9 cellular contexts compared by ENCODE assay signal in the genomic region with DNA sequence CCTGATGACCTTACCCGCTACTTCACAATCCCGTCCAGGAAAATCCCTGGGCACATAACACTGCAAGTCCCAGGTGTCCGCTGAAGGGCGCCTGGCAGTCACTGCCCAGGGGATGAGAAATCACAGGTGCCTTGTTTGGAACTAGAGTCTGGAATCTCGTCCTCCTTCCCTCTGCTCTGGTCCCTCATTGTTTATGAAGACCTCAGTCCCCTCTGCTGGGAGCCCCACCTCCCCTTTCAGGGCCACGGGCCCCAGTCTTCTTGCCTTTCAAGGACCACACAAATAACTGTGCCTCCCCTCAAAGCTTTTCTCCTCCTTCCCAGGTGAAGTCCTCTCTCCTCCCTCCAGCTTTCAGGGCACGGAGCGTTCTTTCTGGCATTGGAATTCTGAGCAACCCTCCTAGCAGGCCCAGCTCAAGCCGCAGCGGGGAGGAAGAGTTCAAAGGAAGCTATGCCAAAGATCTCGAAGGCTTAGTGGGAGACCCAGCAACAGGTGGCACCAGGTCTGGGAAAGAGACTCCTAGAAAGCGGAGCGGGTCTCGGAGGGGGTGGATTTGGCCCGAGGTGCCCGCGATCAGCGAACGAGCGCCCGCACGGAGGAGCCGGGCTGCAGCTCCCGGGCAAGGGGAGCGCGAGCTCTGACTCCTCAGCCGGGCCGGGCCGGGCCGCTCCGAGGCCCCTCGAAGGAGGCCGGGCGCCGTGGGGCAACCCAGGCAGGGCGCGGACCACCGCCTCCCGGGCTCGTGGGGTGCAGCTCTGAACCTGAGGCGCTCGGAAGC. TPM values are rescaled to one million over a fixed set of nuclear protein-coding genes. Genes with fewer than 3 reads are reported as not detected.
DNase-seq lines count a peak whose midpoint lies in the region; ATAC-seq and TF ChIP-seq lines count a peak whose summit lies in the region.
"Not testable (repeated sequence)": the region's sequence is repeated elsewhere in the genome, so short reads cannot be mapped to it uniquely, and the experiment has no call there.
"Had no signal": no experiment of that assay in that cellular context is flagged by ENCODE, and none has a peak within 500 bp of the region (broad histone marks: within the 10 kb centered on the region; RNA-seq: fewer than 3 reads in every experiment).

No MANE protein-coding gene starts in this region.

- not testable (repeated sequence) for H3K9me3 Mint-ChIP-seq in activated naive CD4-positive, alpha-beta T cell treated with anti-CD3 and anti-CD28 coated beads, Interleukin-2, amount 10 ng/mL, durations not matched to agents 7 days and 5 days

- TF ChIP-seq CTCF in AG04449 (IDR thresholded peaks at IDR 0.05; ENCODE audit: insufficient read depth, low read length, missing control alignments); lower leg skin (IDR thresholded peaks at IDR 0.05): not testable (repeated sequence)

- not testable (repeated sequence) for H3K27me3 ChIP-seq in skeletal muscle tissue (ENCODE audit: control insufficient read depth in 3 of 3, insufficient read depth in 3 of 3, low read length in 3 of 3)

- CTCF ChIA-PET in AG04449 (lab: Yijun Ruan, JAX), result interaction anchor here (0.8 to 3.1 kb wide), 36 partner anchors 7 to 317 kb away, joined by 3 to 26 read pairs (median 8); a partner anchor contains a TSS
- CTCF ChIA-PET in activated naive CD4-positive, alpha-beta T cell treated with anti-CD3 and anti-CD28 coated beads, Interleukin-2, amount 10 ng/mL, durations not matched to agents 7 days and 5 days (lab: Charles Lee), result interaction anchor here (0.7 to 2.7 kb wide), 9 partner anchors 15 to 317 kb away, joined by 3 to 11 read pairs (median 5); a partner anchor contains a TSS

- intact Hi-C loops in lower leg skin (cut with DNase I; ENCODE audit: low total_unique reads), result not testable (repeated sequence)

- not testable (repeated sequence) for H3K9me3 ChIP-seq in skeletal muscle tissue (ENCODE audit: control insufficient read depth in 3 of 3, low read length in 3 of 3)

- POLR2A ChIA-PET in AG04449 (lab: Yijun Ruan, JAX), result interaction anchor here (0.6 to 1.9 kb wide), 6 partner anchors 9 to 106 kb away, joined by 3 to 8 read pairs (median 3); no protein-coding TSS in a partner anchor

- H3K4me3 ChIP-seq in AG04449 (ENCODE audit: low read depth, low read length), result peak overlapping the region; percentile 81
- peak overlapping the region; percentile 92 for H3K4me3 ChIP-seq in lower leg skin (ENCODE audit: low read depth, poor library complexity, severe bottlenecking)
- H3K4me3 ChIP-seq in skeletal muscle tissue (ENCODE audit: low read length in 3 of 3), result peak overlapping the region; percentile 71 to 85 (median 83)

- peaks cover 12% of the 10 kb centered on the region for H3K4me1 Mint-ChIP-seq in activated naive CD4-positive, alpha-beta T cell treated with anti-CD3 and anti-CD28 coated beads, Interleukin-2, amount 10 ng/mL, durations not matched to agents 7 days and 5 days

- H3K9ac ChIP-seq in skeletal muscle tissue (ENCODE audit: low read depth in 1 of 3, low read length in 3 of 3), result peak overlapping the region; percentile 87 to 94 (median 88)

- H3K27ac Mint-ChIP-seq in activated naive CD4-positive, alpha-beta T cell treated with anti-CD3 and anti-CD28 coated beads, Interleukin-2, amount 10 ng/mL, durations not matched to agents 7 days and 5 days, result not testable (repeated sequence)

- peak overlapping the region; percentile 88 for H3K27ac ChIP-seq in skeletal muscle tissue (ENCODE audit: low read depth, low read length)

- not testable (repeated sequence) for H3K36me3 Mint-ChIP-seq in activated naive CD4-positive, alpha-beta T cell treated with anti-CD3 and anti-CD28 coated beads, Interleukin-2, amount 10 ng/mL, durations not matched to agents 7 days and 5 days

- H3K36me3 ChIP-seq in skeletal muscle tissue (ENCODE audit: control insufficient read depth in 3 of 3, insufficient read depth in 3 of 3, low read length in 3 of 3), result not testable (repeated sequence)

- ATAC-seq in GM19328 (IDR thresholded peaks at IDR 0.05; ENCODE audit: unreplicated experiment), result peak; percentile 19
- peak; percentile 24 for ATAC-seq in HG03571 (IDR thresholded peaks at IDR 0.05; ENCODE audit: unreplicated experiment)
- ATAC-seq in esophagus mucosa, result peak; percentile 49

- not testable (repeated sequence) for H3K4me1 ChIP-seq in skeletal muscle tissue (ENCODE audit: control insufficient read depth in 3 of 3, insufficient read depth in 3 of 3, low read length in 3 of 3)

- peaks cover 22% of the 10 kb centered on the region for H3K27me3 Mint-ChIP-seq in activated naive CD4-positive, alpha-beta T cell treated with anti-CD3 and anti-CD28 coated beads, Interleukin-2, amount 10 ng/mL, durations not matched to agents 7 days and 5 days

- H3K4me3 Mint-ChIP-seq in activated naive CD4-positive, alpha-beta T cell treated with anti-CD3 and anti-CD28 coated beads, Interleukin-2, amount 10 ng/mL, durations not matched to agents 7 days and 5 days, result peak overlapping the region; percentile 67

- DNase-seq in AG04449 (ENCODE audit: low read depth, low spot score); lower leg skin (ENCODE audit: low spot score in 2 of 2): not testable (repeated sequence)
- peak; percentile 39 for DNase-seq in SK-N-DZ (ENCODE audit: low spot score)
- peak; percentile 41 for DNase-seq in activated naive CD4-positive, alpha-beta T cell treated with anti-CD3 and anti-CD28 coated beads, Interleukin-2, amount 10 ng/mL, durations not matched to agents 7 days and 5 days

- 9 to 15% methylated on average over 24 to 41 of the region's 42 CpGs for WGBS in lower leg skin, 2 donors

- TF ChIP-seq POLR2A in lower leg skin (IDR thresholded peaks at IDR 0.05), result not testable (repeated sequence)

RNA-seq across cellular contexts. Expression of a gene that starts 19.5 kb away (rescaled TPM):
- 0.03 TPM in 1 of 2 replicates, not detected in the other for polyA plus RNA-seq in SK-N-DZ (2014; cell fraction: cytosol; rRNA removed)
- 0.87 TPM in 1 of 2 replicates, not detected in the other for polyA plus RNA-seq in SK-N-DZ (2014; cell fraction: nucleus; rRNA removed)
- total RNA-seq in esophagus mucosa, result not detected
- under 1 TPM in 1 of 4 donors, not detected in 3; 0.83 TPM for total RNA-seq in lower leg skin
- not detected for total RNA-seq in skeletal muscle tissue
- total RNA-seq: dermis microvascular lymphatic vessel endothelial cell had no signal

RNA-seq across cellular contexts. Expression of a gene that starts 21.1 kb away (rescaled TPM):
- polyA plus RNA-seq in SK-N-DZ (2014; cell fraction: cytosol; rRNA removed), result 4.2 and 4.4 TPM in 2 replicates
- polyA plus RNA-seq in SK-N-DZ (2014; cell fraction: nucleus; rRNA removed), result 3.3 and 4.3 TPM in 2 replicates
- total RNA-seq in esophagus mucosa, result 4.6 TPM
- total RNA-seq in lower leg skin, result under 1 TPM in 3 of 4 donors, not detected in 1; 0.11 to 0.56 (median 0.16) TPM
- 2.1 TPM for total RNA-seq in skeletal muscle tissue

RNA-seq across cellular contexts. Expression of a gene that starts 39.7 kb away (rescaled TPM):
- 15.6 and 18.3 TPM in 2 replicates for polyA plus RNA-seq in SK-N-DZ (2014; cell fraction: cytosol; rRNA removed)
- polyA plus RNA-seq in SK-N-DZ (2014; cell fraction: nucleus; rRNA removed), result 12.6 and 22.3 TPM in 2 replicates
- 3.1 TPM for total RNA-seq in esophagus mucosa
- total RNA-seq in lower leg skin, result 10 to 100 TPM in 1 of 4 donors, 1 to 10 TPM in 3; 2.6 to 12.8 (median 6.7) TPM
- total RNA-seq in skeletal muscle tissue, result 5.7 TPM

RNA-seq across cellular contexts. Expression of a gene that starts 49.8 kb away (rescaled TPM):
- 175 and 194 TPM in 2 replicates for polyA plus RNA-seq in SK-N-DZ (2014; cell fraction: cytosol; rRNA removed)
- polyA plus RNA-seq in SK-N-DZ (2014; cell fraction: nucleus; rRNA removed), result 120 and 137 TPM in 2 replicates
- 47.7 TPM for total RNA-seq in esophagus mucosa
- total RNA-seq in lower leg skin, result 100 to 1,000 TPM; 119 to 176 (median 149) TPM
- 67.8 TPM for total RNA-seq in skeletal muscle tissue

RNA-seq across cellular contexts. Expression of a gene that starts 51.9 kb away (rescaled TPM):
- polyA plus RNA-seq in SK-N-DZ (2014; cell fraction: cytosol; rRNA removed), result 43.6 and 52.0 TPM in 2 replicates
- polyA plus RNA-seq in SK-N-DZ (2014; cell fraction: nucleus; rRNA removed), result 19.9 and 25.5 TPM in 2 replicates
- total RNA-seq in esophagus mucosa (11.1 TPM), lower leg skin (10 to 100 TPM; 13.6 to 15.7 (median 15.0) TPM), skeletal muscle tissue (21.9 TPM)
